In the genomic region with DNA sequence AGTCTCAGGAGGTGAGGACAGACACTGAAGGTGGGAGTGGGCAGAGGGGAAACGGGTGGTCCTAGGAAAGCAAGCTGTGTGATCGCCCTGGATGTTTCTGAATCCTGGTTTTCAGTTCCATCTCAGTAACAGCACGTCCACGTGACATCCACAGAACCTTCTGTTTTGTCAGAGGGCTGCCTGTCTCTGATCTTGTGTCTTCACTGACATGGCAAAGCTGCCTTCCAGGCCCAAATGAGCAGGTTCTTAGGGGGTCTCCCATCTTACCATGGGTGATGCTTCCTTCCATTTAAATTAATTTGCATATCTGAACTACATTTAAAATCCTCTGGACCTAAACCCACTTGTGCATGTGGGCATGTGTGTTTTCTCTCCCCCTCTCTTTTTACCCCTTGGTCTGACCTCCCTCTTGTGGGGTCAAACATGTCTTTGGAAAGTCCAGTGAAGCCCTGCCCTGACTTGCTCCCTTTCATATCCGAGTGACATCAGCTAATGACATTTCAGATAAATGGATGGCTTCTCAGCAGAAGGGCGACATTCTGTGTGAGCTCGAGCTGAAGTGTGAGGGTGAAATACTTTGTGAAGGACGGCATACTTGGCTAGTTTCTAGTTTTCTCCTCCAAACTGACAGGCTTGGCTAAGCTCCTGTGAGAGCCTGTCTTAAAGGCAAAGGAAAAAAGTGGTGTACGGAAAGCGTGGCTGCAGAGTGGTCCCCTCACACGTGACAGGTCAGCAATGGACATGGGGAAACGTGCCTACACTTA, we compare ENCODE assay signal across 22 cellular contexts.
DNase-seq lines count a peak whose midpoint lies in the region; ATAC-seq, FAIRE-seq and TF ChIP-seq lines count a peak whose summit lies in the region.
"Had no signal": no experiment of that assay in that cellular context is flagged by ENCODE, and none has a peak within 500 bp of the region (broad histone marks: within the 10 kb centered on the region; RNA-seq: fewer than 3 reads in every experiment).

No MANE protein-coding gene starts in this region.

- 39% methylated on average over 8 of the region's 12 CpGs for WGBS in K562 (ENCODE audit: insufficient coverage, low coverage, missing lambda C conversion rate)

- H3K4me1 ChIP-seq in BLaER1 (peaks cover 67% of the 10 kb centered on the region), K562 (replicated peaks in 1 of 2; ENCODE audit: control insufficient read depth in 2 of 2, insufficient read depth in 2 of 2, low read length in 2 of 2) (peaks cover 7 to 8% of the 10 kb centered on the region in 2 experiments; a peak in 4 of 5 replicates), cardiac muscle cell (ENCODE audit: low read depth) (peaks cover 16% of the 10 kb centered on the region), PC-3 (ENCODE audit: insufficient read depth, low read length) (peaks cover 25% of the 10 kb centered on the region)

- H3K27ac ChIP-seq in BLaER1 (no peak overlapping the region), K562 (ENCODE audit: extremely low read depth, low read depth, low read length) (no peak overlapping the region), cardiac muscle cell (peak overlapping the region; percentile 62), PC-3 (ENCODE audit: low read length) (no peak overlapping the region)

- no peaks in the 10 kb centered on the region for H3K9me3 ChIP-seq in BLaER1
- H3K9me3 ChIP-seq in K562 (replicated peaks; ENCODE audit: control insufficient read depth, insufficient read depth, low read depth, low read length), result no peaks in the 10 kb centered on the region
- H3K9me3 ChIP-seq in cardiac muscle cell (ENCODE audit: low read depth), result no peaks in the 10 kb centered on the region
- H3K9me3 ChIP-seq in PC-3 (ENCODE audit: low read length), result no peaks in the 10 kb centered on the region

- POLR2A ChIA-PET in K562 (lab: Yijun Ruan, JAX) (interaction anchor here (1.3 kb wide), 1 partner anchor 31 kb away, joined by 3 read pairs; no protein-coding TSS in a partner anchor), PC-3 (lab: Charles Lee; ENCODE audit: unreplicated experiment) (no interaction called here)
- POLR2A ChIA-PET in activated CD4-positive, alpha-beta memory T cell treated with anti-CD3 and anti-CD28 coated beads, Interleukin-2, amount 10 ng/mL, durations not matched to agents 7 days and 5 days (lab: Charles Lee), result no interaction called here

- H3F3A ChIP-seq in PC-3 (ENCODE audit: low read length, unreplicated experiment), result no peaks in the 10 kb centered on the region

- H3K4me3 Mint-ChIP-seq in neural crest cell, result no peak overlapping the region
- no peak overlapping the region for H3K4me3 Mint-ChIP-seq in activated CD4-positive, alpha-beta memory T cell treated with anti-CD3 and anti-CD28 coated beads, Interleukin-2, amount 10 ng/mL, durations not matched to agents 7 days and 5 days
- H3K4me3 Mint-ChIP-seq: activated CD4-positive, alpha-beta memory T cell treated with anti-CD3 and anti-CD28 coated beads for 36 hours; CD8-positive, alpha-beta T cell; central memory CD8-positive, alpha-beta T cell had no signal

- H3K9ac ChIP-seq in BLaER1 (no peak overlapping the region), K562 (ENCODE audit: insufficient read depth in 1 of 2, low read depth in 2 of 2, low read length in 2 of 2) (no peak overlapping the region), PC-3 (ENCODE audit: low read length) (no peak overlapping the region)

- no peak for TF ChIP-seq EP300 in K562 (IDR thresholded peaks at IDR 0.05; ENCODE audit: low read length)

- peaks cover 3% of the 10 kb centered on the region for H3K36me3 Mint-ChIP-seq in neural crest cell (ENCODE audit: low read depth)
- H3K36me3 Mint-ChIP-seq in activated CD4-positive, alpha-beta memory T cell treated with anti-CD3 and anti-CD28 coated beads, Interleukin-2, amount 10 ng/mL, durations not matched to agents 7 days and 5 days (ENCODE audit: low read depth), result no peaks in the 10 kb centered on the region
- H3K36me3 Mint-ChIP-seq: activated CD4-positive, alpha-beta memory T cell treated with anti-CD3 and anti-CD28 coated beads for 36 hours; activated naive CD4-positive, alpha-beta T cell treated with anti-CD3 and anti-CD28 coated beads, Interleukin-2, amount 50 U/mL, for 72 hours; CD8-positive, alpha-beta T cell had no signal

- CTCF ChIA-PET in K562 (lab: Yijun Ruan, JAX; ENCODE audit: low intra/inter-chr PET ratio) (no interaction called here), PC-3 (lab: Charles Lee) (no interaction called here)
- CTCF ChIA-PET in activated CD4-positive, alpha-beta memory T cell treated with anti-CD3 and anti-CD28 coated beads, Interleukin-2, amount 10 ng/mL, durations not matched to agents 7 days and 5 days (lab: Charles Lee), result no interaction called here

- TF ChIP-seq RAD21 in K562 (CRISPR knock-in tag; conservative IDR thresholded peaks at IDR 0.05 in 1 of 2, IDR thresholded peaks at IDR 0.05 in 1 of 2), result no peak

- H3K9me3 Mint-ChIP-seq in neural crest cell, result no peaks in the 10 kb centered on the region
- H3K9me3 Mint-ChIP-seq in activated CD4-positive, alpha-beta memory T cell treated with anti-CD3 and anti-CD28 coated beads, Interleukin-2, amount 10 ng/mL, durations not matched to agents 7 days and 5 days, result no peaks in the 10 kb centered on the region
- H3K9me3 Mint-ChIP-seq: activated CD4-positive, alpha-beta memory T cell treated with anti-CD3 and anti-CD28 coated beads for 36 hours; CD8-positive, alpha-beta T cell; central memory CD8-positive, alpha-beta T cell had no signal

- H3K4me2 ChIP-seq in BLaER1, result peak overlapping the region; percentile 37
- H3K4me2 ChIP-seq in K562 (ENCODE audit: insufficient read depth, low read length), result no peak overlapping the region
- H3K4me2 ChIP-seq in PC-3 (ENCODE audit: low read length), result no peak overlapping the region

- no peak for ATAC-seq in K562
- ATAC-seq in GM21825 (IDR thresholded peaks at IDR 0.05; ENCODE audit: unreplicated experiment), result no peak
- ATAC-seq in PC-3, result no peak
- ATAC-seq: activated naive CD4-positive, alpha-beta T cell treated with anti-CD3 and anti-CD28 coated beads, Interleukin-2, amount 50 U/mL, for 72 hours; CD8-positive, alpha-beta T cell had no signal

- H3K36me3 ChIP-seq in BLaER1 (no peaks in the 10 kb centered on the region), K562 (ENCODE audit: control insufficient read depth, insufficient read depth, low read length) (no peaks in the 10 kb centered on the region), cardiac muscle cell (no peaks in the 10 kb centered on the region), PC-3 (ENCODE audit: low read depth, low read length) (no peaks in the 10 kb centered on the region)

- H3K4me3 ChIP-seq in BLaER1 (no peak overlapping the region), K562 (no peak overlapping the region), cardiac muscle cell (no peak overlapping the region), PC-3 (ENCODE audit: low read length) (no peak overlapping the region)

- H3K27ac Mint-ChIP-seq in neural crest cell (ENCODE audit: unreplicated experiment), result peak overlapping the region; percentile 79
- no peak overlapping the region for H3K27ac Mint-ChIP-seq in activated CD4-positive, alpha-beta memory T cell treated with anti-CD3 and anti-CD28 coated beads, Interleukin-2, amount 10 ng/mL, durations not matched to agents 7 days and 5 days
- H3K27ac Mint-ChIP-seq: activated CD4-positive, alpha-beta memory T cell treated with anti-CD3 and anti-CD28 coated beads for 36 hours; activated naive CD4-positive, alpha-beta T cell treated with anti-CD3 and anti-CD28 coated beads, Interleukin-2, amount 50 U/mL, for 72 hours; CD8-positive, alpha-beta T cell had no signal

- BruUV-seq in K562 (replicated peaks; lab: Mats Ljungman, UMichigan), result no TSS peak
- no TSS peak for BruUV-seq in PC-3 (replicated peaks; lab: Mats Ljungman, UMichigan)

- no peaks in the 10 kb centered on the region for H3K79me2 ChIP-seq in K562 (ENCODE audit: control insufficient read depth, insufficient read depth, low read length)
- no peaks in the 10 kb centered on the region for H3K79me2 ChIP-seq in PC-3 (ENCODE audit: low read length)

- intact Hi-C loops in K562 (cut with micrococcal nuclease) (no loop called here), PC-3 (cut with micrococcal nuclease) (loop anchor here (10.0 kb wide), 1 partner anchor 68 kb away; no protein-coding TSS in a partner anchor)

- no peak for FAIRE-seq in K562 (lab: Jason Lieb, UNC)
- FAIRE-seq: A204.1, kidney had no signal

- TF ChIP-seq POLR2A in K562 (conservative IDR thresholded peaks at IDR 0.05), result no peak

- H4K20me1 ChIP-seq in BLaER1, result no peaks in the 10 kb centered on the region
- H4K20me1 ChIP-seq in K562 (replicated peaks; ENCODE audit: control insufficient read depth, insufficient read depth, low read length), result no peaks in the 10 kb centered on the region
- H4K20me1 ChIP-seq in PC-3 (ENCODE audit: low read length), result no peaks in the 10 kb centered on the region

- no peaks in the 10 kb centered on the region for H3K9me1 ChIP-seq in K562 (ENCODE audit: control insufficient read depth, insufficient read depth, low read length)

- H3K27me3 ChIP-seq in BLaER1, result no peaks in the 10 kb centered on the region
- no peaks in the 10 kb centered on the region for H3K27me3 ChIP-seq in K562 (ENCODE audit: control insufficient read depth in 2 of 2, insufficient read depth in 2 of 2, low read length in 2 of 2)
- H3K27me3 ChIP-seq in cardiac muscle cell, result no peaks in the 10 kb centered on the region
- H3K27me3 ChIP-seq in PC-3 (ENCODE audit: low read length), result no peaks in the 10 kb centered on the region

- H3K9me2 ChIP-seq in PC-3 (replicated peaks; ENCODE audit: low read length), result no peaks in the 10 kb centered on the region

- H3K27me3 Mint-ChIP-seq in neural crest cell (ENCODE audit: low read depth), result peaks cover 88% of the 10 kb centered on the region
- peaks cover 4% of the 10 kb centered on the region for H3K27me3 Mint-ChIP-seq in activated CD4-positive, alpha-beta memory T cell treated with anti-CD3 and anti-CD28 coated beads, Interleukin-2, amount 10 ng/mL, durations not matched to agents 7 days and 5 days

- H2AFZ ChIP-seq in K562 (ENCODE audit: low read depth, low read length) (peak overlapping the region; percentile 68), PC-3 (ENCODE audit: low read length) (no peak overlapping the region)

- H3K4me1 Mint-ChIP-seq in neural crest cell, result peaks cover 53% of the 10 kb centered on the region
- H3K4me1 Mint-ChIP-seq in activated CD4-positive, alpha-beta memory T cell treated with anti-CD3 and anti-CD28 coated beads, Interleukin-2, amount 10 ng/mL, durations not matched to agents 7 days and 5 days, result no peaks in the 10 kb centered on the region
- H3K4me1 Mint-ChIP-seq: central memory CD8-positive, alpha-beta T cell had no signal

- no peak for TF ChIP-seq CTCF in K562 (IDR thresholded peaks at IDR 0.05 in 2 of 3, conservative IDR thresholded peaks at IDR 0.05 in 1 of 3; ENCODE audit: insufficient read depth in 2 of 3, low read depth in 1 of 3, low read length in 3 of 3)
- no peak for TF ChIP-seq CTCF in cardiac muscle cell (IDR thresholded peaks at IDR 0.05; ENCODE audit: low read depth, low read length)
- no peak for TF ChIP-seq CTCF in neural crest cell (conservative IDR thresholded peaks at IDR 0.05)
- no peak for TF ChIP-seq CTCF in PC-3 (conservative IDR thresholded peaks at IDR 0.05; ENCODE audit: low read depth, low read length)

- DNase-seq in K562 (ENCODE audit: extremely low read depth in 1 of 4, low spot score in 3 of 4) (no peak), cardiac muscle cell (ENCODE audit: low read depth in 1 of 2, low spot score in 1 of 2) (peak; percentile 32 to 33), neural crest cell (ENCODE audit: low read depth, low spot score) (no peak), GM19240 (ENCODE audit: insufficient read length, low spot score) (no peak), PC-3 (no peak)
- DNase-seq in activated CD4-positive, alpha-beta memory T cell treated with anti-CD3 and anti-CD28 coated beads, Interleukin-2, amount 10 ng/mL, durations not matched to agents 7 days and 5 days, result no peak
- DNase-seq: activated CD4-positive, alpha-beta memory T cell treated with anti-CD3 and anti-CD28 coated beads for 36 hours; anterior cingulate cortex; CD8-positive, alpha-beta T cell; DMS 273 treated with DMSO at 0.1 percent for 48 hours; glutamatergic neuron; kidney; NCI-H1930; NCI-H526; stimulated activated naive CD4-positive, alpha-beta T cell; SW 1271; T1000 had no signal

- in situ Hi-C loops in K562 (cut with MboI), result no loop called here

Comparison
In these comparisons a context has a peak if more than half of its experiments do, and no peak if none do; other contexts are left out.
1. DNase-seq: peak in cardiac muscle cell (2 of 2); none in K562 (0 of 4), neural crest cell (single experiment), activated CD4-positive, alpha-beta memory T cell treated with anti-CD3 and anti-CD28 coated beads, Interleukin-2, amount 10 ng/mL, durations not matched to agents 7 days and 5 days (single experiment), GM19240 (single experiment) and PC-3 (single experiment).